Comparison of ENCODE assay signal across 1 cellular context in the genomic region with DNA sequence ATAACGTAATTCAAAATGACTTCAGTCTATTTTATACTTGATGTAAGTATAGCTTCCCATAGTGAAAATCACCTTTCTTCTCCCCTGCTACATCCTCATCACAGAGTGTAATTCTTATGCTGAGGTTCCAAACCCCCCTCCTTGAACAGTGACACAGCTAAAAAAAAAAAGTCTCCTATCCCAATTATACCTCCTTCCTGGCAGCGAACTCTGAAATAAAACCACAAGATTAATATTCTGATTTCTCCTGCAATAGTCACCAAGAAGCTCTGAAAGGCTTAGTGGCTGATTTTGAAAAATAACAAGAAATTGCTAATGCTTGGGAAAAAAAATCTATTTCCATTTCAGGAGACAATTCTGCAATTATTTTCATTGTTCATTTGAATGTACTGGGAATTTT.
TF ChIP-seq lines count a peak whose summit lies in the region.

No MANE protein-coding gene starts in this region.

TF ChIP-seq in GM12878, 131 proteins besides CTCF, POLR2A, EP300 and RAD21 (continued from another document):
- no peak for TF ChIP-seq TAF1 (IDR thresholded peaks at IDR 0.05; ENCODE audit: borderline replicate concordance, low read depth, low read length)
- no peak for TF ChIP-seq FOS (IDR thresholded peaks at IDR 0.05; ENCODE audit: borderline replicate concordance, extremely low read depth, insufficient read length)
- no peak for TF ChIP-seq RFX5 (IDR thresholded peaks at IDR 0.05; ENCODE audit: low read depth, low read length)
